8 cellular contexts compared by ENCODE assay signal in genomic region chr11:108222686-108223448, GRCh38. TPM values are rescaled to one million over a fixed set of nuclear protein-coding genes. Genes with fewer than 3 reads are reported as not detected.
DNase-seq lines count a peak whose midpoint lies in the region; ATAC-seq and TF ChIP-seq lines count a peak whose summit lies in the region.

ATM (plus strand) TSS chr11:108223067; CDS start chr11:108227625, 4,558 bp downstream.

- peak; percentile 88 for TF ChIP-seq CTCF in kidney epithelial cell (IDR thresholded peaks at IDR 0.05; ENCODE audit: insufficient read depth, low read length, poor library complexity, severe bottlenecking)

- H3K4me3 ChIP-seq in kidney epithelial cell (ENCODE audit: low read depth, low read length), result peak within 1 kb of the TSS; percentile 69

- no peaks in the 10 kb centered on the region for H3K27me3 ChIP-seq in kidney epithelial cell (ENCODE audit: control insufficient read depth, insufficient read depth, low read length)

- DNase-seq in AML-193 (lab: John Stamatoyannopoulos, UW), result peak; percentile 100
- DNase-seq in NCI-H446 (lab: John Stamatoyannopoulos, UW), result peak; percentile 99
- peak; percentile 99 for DNase-seq in cerebellum (ENCODE audit: low spot score)
- peak; percentile 93 for DNase-seq in kidney epithelial cell (ENCODE audit: low read depth)
- peak; percentile 96 to 97 for DNase-seq in stimulated activated CD4-positive, alpha-beta T cell treated with anti-CD3 and anti-CD28 coated beads, Interleukin-15, amount 100 ng/mL, for 48 hours (ENCODE audit: low read depth in 2 of 2)

- no peaks in the 10 kb centered on the region for H3K36me3 ChIP-seq in kidney epithelial cell (ENCODE audit: control insufficient read depth, insufficient read depth, low read length)

- ATAC-seq in GM19035 (IDR thresholded peaks at IDR 0.05; ENCODE audit: unreplicated experiment) (peak; percentile 81), HG03354 (IDR thresholded peaks at IDR 0.05; ENCODE audit: poor library complexity, severe bottlenecking, unreplicated experiment) (peak; percentile 80)
- ATAC-seq in activated CD4-positive, CD25-positive, alpha-beta regulatory T cell treated with anti-CD3 and anti-CD28 coated beads, Interleukin-2, amount 50 U/mL, for 24 hours, result peak; percentile 74 to 77

RNA-seq across cellular contexts. Expression of gene ATM, which starts in this region (rescaled TPM):
- 172 TPM for total RNA-seq in cerebellum
- 28.5 and 32.5 TPM in 2 replicates for total RNA-seq in kidney epithelial cell

Comparison
In these comparisons a context has a peak if more than half of its experiments do, and no peak if none do; other contexts are left out.
1. Peak in every context shown above with its lines: DNase-seq, ATAC-seq and H3K4me3 ChIP-seq.